Comparison of ENCODE assay signal across 8 cellular contexts in the genomic region with DNA sequence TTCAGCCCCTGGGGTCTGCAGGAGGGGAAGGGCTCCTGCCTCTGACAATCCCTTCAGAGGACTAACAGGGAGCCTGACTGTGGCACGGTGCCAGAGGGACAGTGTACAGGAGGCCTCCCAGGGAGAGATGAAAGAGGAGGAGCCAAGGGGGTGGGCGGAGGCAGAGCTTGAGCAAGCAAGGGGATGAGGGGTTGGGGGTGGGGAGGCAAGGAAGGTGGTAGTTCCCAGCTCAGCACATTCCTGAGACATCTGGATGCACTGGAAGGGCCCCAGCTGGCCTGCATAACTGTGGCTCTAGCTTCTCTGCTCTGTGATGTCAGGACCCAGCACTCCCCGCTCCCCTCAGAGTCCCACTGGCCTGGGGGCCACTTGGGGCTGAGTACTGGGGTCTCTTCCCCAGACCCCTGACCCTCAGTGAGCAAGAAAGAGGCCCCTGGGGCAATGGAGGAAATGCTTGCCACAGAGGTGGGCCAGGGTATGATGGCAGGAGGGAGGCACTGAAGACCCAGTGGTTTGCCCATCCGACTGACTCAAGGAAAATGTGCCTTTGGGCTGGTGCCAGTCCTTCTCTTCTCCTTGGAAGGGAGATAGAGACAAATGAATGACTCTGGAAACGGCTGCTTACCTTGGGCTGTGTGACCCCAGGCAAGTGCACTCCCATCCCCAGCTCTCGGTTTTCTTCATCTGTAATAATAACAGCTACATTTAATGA. TPM values are rescaled to one million over a fixed set of nuclear protein-coding genes. Genes with fewer than 3 reads are reported as not detected.
A peak's percentile ranks its signal among the peaks of the same experiment; 100 is the strongest.
DNase-seq lines count a peak whose midpoint lies in the region; ATAC-seq lines count a peak whose summit lies in the region.

No MANE protein-coding gene starts in this region.

- intact Hi-C loops in left cardiac atrium (cut with DNase I), result no loop called here

- H3K4me1 ChIP-seq in skeletal muscle tissue (ENCODE audit: control insufficient read depth in 3 of 3, insufficient read depth in 3 of 3, low read length in 3 of 3), result peaks cover 28 to 36% (median 31%) of the 10 kb centered on the region in 3 donors

- no peak overlapping the region for H3K4me3 ChIP-seq in skeletal muscle tissue (ENCODE audit: low read length in 3 of 3)

- no peak overlapping the region for H3K9ac ChIP-seq in skeletal muscle tissue (ENCODE audit: low read depth in 1 of 3, low read length in 3 of 3)

- H3K36me3 ChIP-seq in skeletal muscle tissue (ENCODE audit: control insufficient read depth in 3 of 3, insufficient read depth in 3 of 3, low read length in 3 of 3), result no peaks in the 10 kb centered on the region

- peak; percentile 97 for DNase-seq in HCEC 1CT
- DNase-seq in SK-MEL-5 (ENCODE audit: low read depth, low spot score), result peak; percentile 36
- DNase-seq in left cardiac atrium, result peak; percentile 74

- H3K9me3 ChIP-seq in skeletal muscle tissue (ENCODE audit: control insufficient read depth in 3 of 3, low read length in 3 of 3), result no peaks in the 10 kb centered on the region

- H3K27me3 ChIP-seq in skeletal muscle tissue (ENCODE audit: control insufficient read depth in 3 of 3, insufficient read depth in 3 of 3, low read length in 3 of 3), result no peaks in the 10 kb centered on the region

- ATAC-seq in left cardiac atrium, result peak; percentile 24 to 31
- ATAC-seq in GM21367 (IDR thresholded peaks at IDR 0.05; ENCODE audit: unreplicated experiment), result no peak
- no peak for ATAC-seq in GM18517 (IDR thresholded peaks at IDR 0.05; ENCODE audit: unreplicated experiment)
- ATAC-seq in HG03196 (IDR thresholded peaks at IDR 0.05; ENCODE audit: unreplicated experiment), result no peak
- no peak for ATAC-seq in GM21717 (IDR thresholded peaks at IDR 0.05; ENCODE audit: unreplicated experiment)

- peak overlapping the region; percentile 57 for H3K27ac ChIP-seq in skeletal muscle tissue (ENCODE audit: low read depth, low read length)

- in situ Hi-C loops in SK-MEL-5 (cut with HindIII; ENCODE audit: low pct_unique_long_range_greater_than_20kb, low sequenced_read_pairs), result no loop called here

RNA-seq across cellular contexts. Expression of gene CREB3L1, which starts 13.3 kb away (rescaled TPM):
- total RNA-seq in SK-MEL-5 (2014; rRNA removed; shearing (Covaris generic)), result 0.13 TPM in 1 of 2 replicates, not detected in the other
- not detected in 2 replicates for polyA plus RNA-seq in SK-MEL-5 (2015; cell fraction: cytosol; rRNA removed)
- polyA plus RNA-seq in SK-MEL-5 (2015; cell fraction: nucleus; rRNA removed), result 0.25 TPM in 1 of 2 replicates, not detected in the other
- 10 to 100 TPM; 20.7 to 28.0 TPM for total RNA-seq in left cardiac atrium
- 12.5 TPM for total RNA-seq in skeletal muscle tissue

RNA-seq across cellular contexts. Expression of gene DGKZ, which starts 56.5 kb away (rescaled TPM):
- 23.0 and 27.6 TPM in 2 replicates for total RNA-seq in SK-MEL-5 (2014; rRNA removed; shearing (Covaris generic))
- polyA plus RNA-seq in SK-MEL-5 (2015; cell fraction: cytosol; rRNA removed), result 69.7 and 79.3 TPM in 2 replicates
- 137 and 152 TPM in 2 replicates for polyA plus RNA-seq in SK-MEL-5 (2015; cell fraction: nucleus; rRNA removed)
- total RNA-seq in left cardiac atrium (10 to 100 TPM; 80.2 to 91.8 TPM), skeletal muscle tissue (22.4 TPM)

Comparison
In these comparisons a context has a peak if more than half of its experiments do, and no peak if none do; other contexts are left out.
1. DNase-seq: peak in every context shown above with its lines; median percentile 97 in HCEC 1CT; 74 in left cardiac atrium; 36 in SK-MEL-5.
2. ATAC-seq: peak in left cardiac atrium (2 of 2); none in GM21367 (single experiment), GM18517 (single experiment), HG03196 (single experiment) and GM21717 (single experiment).
3. RNA of gene CREB3L1, which starts 13.3 kb away (total RNA-seq): 20.7 to 28.0 TPM in left cardiac atrium and 12.5 TPM in skeletal muscle tissue (single experiment); 0.13 TPM in SK-MEL-5; every median in the first group is over 10 times any median in the second.